Comparison of ENCODE assay signal across 10 cellular contexts in genomic region chr6:79269877-79270276, GRCh38. TPM values are rescaled to one million over a fixed set of nuclear protein-coding genes. Genes with fewer than 3 reads are reported as not detected.
DNase-seq lines count a peak whose midpoint lies in the region; TF ChIP-seq lines count a peak whose summit lies in the region.
"Had no signal": no experiment of that assay in that cellular context is flagged by ENCODE, and none has a peak within 500 bp of the region (broad histone marks: within the 10 kb centered on the region; RNA-seq: fewer than 3 reads in every experiment).

No MANE protein-coding gene starts in this region.

- peaks cover 0 to 7% (median 0%) of the 10 kb centered on the region in 3 donors for H3K4me1 ChIP-seq in esophagus squamous epithelium
- H3K4me1 ChIP-seq: BLaER1 had no signal

- H3K9me3 Mint-ChIP-seq in activated naive CD4-positive, alpha-beta T cell treated with anti-CD3 and anti-CD28 coated beads for 36 hours = no peaks in the 10 kb centered on the region

- whole genome bisulfite sequencing in esophagus squamous epithelium, 2 donors = 2% methylated on average over 3 of the region's 3 CpGs

- H3K4me3 ChIP-seq in AG04449 (ENCODE audit: low read depth, low read length) (no peak overlapping the region), cardiac fibroblast (replicated peaks in 1 of 2; ENCODE audit: low read depth in 2 of 2, low read length in 2 of 2) (no peak overlapping the region), esophagus squamous epithelium (no peak overlapping the region)
- H3K4me3 ChIP-seq: BLaER1 had no signal

- no peaks in the 10 kb centered on the region for H3K4me1 Mint-ChIP-seq in activated naive CD4-positive, alpha-beta T cell treated with anti-CD3 and anti-CD28 coated beads for 36 hours (ENCODE audit: low read depth)
- H3K4me1 Mint-ChIP-seq: naive B cell had no signal

- DNase-seq in AG04449 (ENCODE audit: low read depth, low spot score) = peak; percentile 23
- peak; percentile 57 for DNase-seq in KG1 (lab: John Stamatoyannopoulos, UW)
- DNase-seq in cardiac fibroblast (ENCODE audit: low read depth in 2 of 2) = peak; percentile 76 to 91
- peak; percentile 51 for DNase-seq in kidney tubule cell (ENCODE audit: low spot score)
- no peak for DNase-seq in NCI-H187 (lab: John Stamatoyannopoulos, UW)
- no peak for DNase-seq in esophagus squamous epithelium (lab: John Stamatoyannopoulos, UW)
- no peak for DNase-seq in activated naive CD4-positive, alpha-beta T cell treated with anti-CD3 and anti-CD28 coated beads for 36 hours
- no peak for DNase-seq in effector CD4-positive, alpha-beta T cell
- DNase-seq: naive B cell had no signal

- no peak overlapping the region for H3K27ac Mint-ChIP-seq in activated naive CD4-positive, alpha-beta T cell treated with anti-CD3 and anti-CD28 coated beads for 36 hours
- H3K27ac Mint-ChIP-seq: naive B cell had no signal

- no peaks in the 10 kb centered on the region for H3K36me3 Mint-ChIP-seq in activated naive CD4-positive, alpha-beta T cell treated with anti-CD3 and anti-CD28 coated beads for 36 hours (ENCODE audit: low read depth)
- H3K36me3 Mint-ChIP-seq: naive B cell had no signal

- H3K36me3 ChIP-seq in esophagus squamous epithelium = no peaks in the 10 kb centered on the region
- H3K36me3 ChIP-seq: BLaER1 had no signal

- H3K4me3 Mint-ChIP-seq in activated naive CD4-positive, alpha-beta T cell treated with anti-CD3 and anti-CD28 coated beads for 36 hours = no peak overlapping the region
- H3K4me3 Mint-ChIP-seq: naive B cell had no signal

- H3K9me3 ChIP-seq in esophagus squamous epithelium = no peaks in the 10 kb centered on the region
- H3K9me3 ChIP-seq: BLaER1 had no signal

- CTCF ChIA-PET in AG04449 (lab: Yijun Ruan, JAX) = no interaction called here
- CTCF ChIA-PET in activated naive CD4-positive, alpha-beta T cell treated with anti-CD3 and anti-CD28 coated beads for 36 hours (lab: Charles Lee) = no interaction called here

- no peak for TF ChIP-seq CTCF in AG04449 (IDR thresholded peaks at IDR 0.05; ENCODE audit: insufficient read depth, low read length, missing control alignments)
- TF ChIP-seq CTCF in cardiac fibroblast (IDR thresholded peaks at IDR 0.05; ENCODE audit: low read depth, low read length) = no peak
- TF ChIP-seq CTCF in esophagus squamous epithelium (IDR thresholded peaks at IDR 0.05) = no peak

- intact Hi-C loops in esophagus squamous epithelium (cut with DNase I) = no loop called here
- intact Hi-C loops in activated naive CD4-positive, alpha-beta T cell treated with anti-CD3 and anti-CD28 coated beads for 36 hours (cut with micrococcal nuclease) = no loop called here

- peaks cover 27% of the 10 kb centered on the region for H3K27me3 Mint-ChIP-seq in activated naive CD4-positive, alpha-beta T cell treated with anti-CD3 and anti-CD28 coated beads for 36 hours (ENCODE audit: low read depth)

- no peak overlapping the region for H3K27ac ChIP-seq in esophagus squamous epithelium
- H3K27ac ChIP-seq: BLaER1 had no signal

- POLR2A ChIA-PET in AG04449 (lab: Yijun Ruan, JAX) = no interaction called here

- TF ChIP-seq POLR2A in esophagus squamous epithelium (IDR thresholded peaks at IDR 0.05) = no peak

- H3K27me3 ChIP-seq in esophagus squamous epithelium = no peaks in the 10 kb centered on the region
- H3K27me3 ChIP-seq: BLaER1 had no signal

RNA-seq across cellular contexts. Expression of gene HMGN3, which starts 35.4 kb away (rescaled TPM):
- total RNA-seq in esophagus squamous epithelium = 10 to 100 TPM; 49.3 to 68.5 (median 55.2) TPM
- 10 to 100 TPM; 35.3 to 35.8 TPM for total RNA-seq in activated naive CD4-positive, alpha-beta T cell treated with anti-CD3 and anti-CD28 coated beads for 36 hours

Comparison
In these comparisons a context has a peak if more than half of its experiments do, and no peak if none do; other contexts are left out.
1. DNase-seq: peak in AG04449 (single experiment), KG1 (single experiment), cardiac fibroblast (2 of 2) and kidney tubule cell (single experiment); none in NCI-H187 (0 of 2), esophagus squamous epithelium (single experiment), activated naive CD4-positive, alpha-beta T cell treated with anti-CD3 and anti-CD28 coated beads for 36 hours (single experiment) and effector CD4-positive, alpha-beta T cell (single experiment).